17 cellular contexts compared by ENCODE assay signal in genomic region chr18:34085140-34085739, GRCh38.
"Had no signal": no experiment of that assay in that cellular context is flagged by ENCODE, and none has a peak within 500 bp of the region (broad histone marks: within the 10 kb centered on the region; RNA-seq: fewer than 3 reads in every experiment).

No MANE protein-coding gene starts in this region.

- ATAC-seq: activated T-cell treated with anti-CD3 and anti-CD28 coated beads, Interleukin-2, amount 50 U/mL, for 72 hours; stimulated activated memory B cell treated with anti-CD40 and anti-IgM and Interleukin-4, amounts not matched to agents 10 μg/mL and 1 μg/mL and 100 μg/mL, for 72 hours had no signal

- H3K4me1 ChIP-seq: sigmoid colon, spleen, testis had no signal

- H3K27ac ChIP-seq: sigmoid colon, spleen, testis, VCaP had no signal

- H3K27me3 ChIP-seq: sigmoid colon, spleen, testis had no signal

- H3K4me3 ChIP-seq: sigmoid colon, spleen, testis had no signal

- DNase-seq: activated CD4-positive, alpha-beta T cell treated with anti-CD3 and anti-CD28 coated beads for 1 hour; activated CD4-positive, alpha-beta T cell treated with anti-CD3 and anti-CD28 coated beads, Interleukin-2, amount 50 U/mL, for 4 hours; activated effector memory CD4-positive, alpha-beta T cell treated with anti-CD3 and anti-CD28 coated beads, Interleukin-2, amount 50 U/mL, for 16 hours; activated naive CD4-positive, alpha-beta T cell treated with anti-CD3 and anti-CD28 coated beads, Interleukin-2, amount 50 U/mL, for 16 hours; activated T-cell treated with anti-CD3 and anti-CD28 coated beads, Interleukin-2, amount 50 U/mL, for 72 hours; aorta; cerebellar nuclear complex; cortex of kidney; midbrain; nephron progenitor cell; nucleus accumbens; sigmoid colon; spleen; stimulated activated CD4-positive, alpha-beta T cell treated with anti-CD3 and anti-CD28 coated beads, Interleukin-4, amount 100 ng/mL, for 4 hours; testis had no signal

- H3K36me3 ChIP-seq: sigmoid colon, spleen had no signal

- H3K9me3 ChIP-seq: sigmoid colon, spleen, testis had no signal
